In the genomic region with DNA sequence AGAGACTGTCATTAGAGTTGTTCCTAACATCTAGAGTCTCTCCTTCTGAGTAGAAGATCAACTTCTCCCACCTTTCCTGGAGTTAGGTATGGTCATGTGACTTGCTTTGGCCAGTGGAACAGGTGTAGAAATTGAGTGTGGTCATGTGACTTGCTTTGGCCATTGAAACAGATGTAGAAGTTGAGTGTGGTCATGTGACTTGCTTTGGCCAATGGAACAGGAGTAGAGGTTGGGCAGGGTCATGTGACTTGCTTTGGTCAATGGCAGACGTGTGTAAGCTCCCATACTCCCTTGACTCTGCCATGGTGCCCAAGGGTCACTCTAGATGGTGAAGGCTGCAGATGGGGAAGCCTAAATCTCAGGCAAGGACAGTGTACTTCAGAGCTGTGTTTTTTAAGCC, we compare ENCODE assay signal across 18 cellular contexts.
DNase-seq lines count a peak whose midpoint lies in the region; ATAC-seq, FAIRE-seq and TF ChIP-seq lines count a peak whose summit lies in the region.
"Had no signal": no experiment of that assay in that cellular context is flagged by ENCODE, and none has a peak within 500 bp of the region (broad histone marks: within the 10 kb centered on the region; RNA-seq: fewer than 3 reads in every experiment).

No MANE protein-coding gene starts in this region.

- in situ Hi-C loops in HepG2 (cut with HindIII; ENCODE audit: extremely low pct_ligation_motif_present, low pct_unique_long_range_greater_than_20kb): no loop called here

- H2AFZ ChIP-seq in HepG2 (ENCODE audit: low read length): no peak overlapping the region
- H2AFZ ChIP-seq in OCI-LY7 (ENCODE audit: low read length): peak overlapping the region; percentile 28; the same call in 1 of the 2 replicates
- H2AFZ ChIP-seq in H1 (ENCODE audit: low read length): no peak overlapping the region
- H2AFZ ChIP-seq: GM23338 had no signal

- H3K4me1 ChIP-seq in HepG2 (ENCODE audit: insufficient read depth, low read length) (no peaks in the 10 kb centered on the region), right lobe of liver (no peaks in the 10 kb centered on the region), OCI-LY7 (ENCODE audit: insufficient read depth, low read length, poor library complexity, severe bottlenecking) (no peaks in the 10 kb centered on the region), H1 (replicated peaks in 1 of 4; ENCODE audit: control insufficient read depth in 3 of 4, insufficient read depth in 4 of 4, low read length in 3 of 4) (no peaks in the 10 kb centered on the region; a peak in 1 of 7 replicates), esophagus squamous epithelium (no peaks in the 10 kb centered on the region)

- no peaks in the 10 kb centered on the region for H3K23me2 ChIP-seq in H1 (ENCODE audit: low read depth, low read length)

- no peak overlapping the region for H3K14ac ChIP-seq in H1 (ENCODE audit: insufficient read length)

- H3K79me2 ChIP-seq in HepG2 (ENCODE audit: insufficient read depth, low read length) (no peaks in the 10 kb centered on the region), OCI-LY7 (ENCODE audit: insufficient read depth, low read depth, low read length) (no peaks in the 10 kb centered on the region), H1 (ENCODE audit: control insufficient read depth in 1 of 2, insufficient read depth in 2 of 2, low read length in 2 of 2) (no peaks in the 10 kb centered on the region)

- no peaks in the 10 kb centered on the region for H3K9me2 ChIP-seq in OCI-LY7 (ENCODE audit: insufficient read depth, low read length)

- no peak overlapping the region for H3K4me3 ChIP-seq in HepG2 (replicated peaks in 1 of 3; ENCODE audit: insufficient read depth in 1 of 3, low read depth in 2 of 3, low read length in 3 of 3)
- no peak overlapping the region for H3K4me3 ChIP-seq in right lobe of liver
- no peak overlapping the region for H3K4me3 ChIP-seq in OCI-LY7 (ENCODE audit: low read depth, low read length, poor library complexity, severe bottlenecking)
- no peak overlapping the region for H3K4me3 ChIP-seq in H1 (ENCODE audit: extremely low read depth in 1 of 4, insufficient read depth in 2 of 4, low read depth in 3 of 4, low read length in 4 of 4)
- no peak overlapping the region for H3K4me3 ChIP-seq in esophagus squamous epithelium
- H3K4me3 ChIP-seq: GM23338 had no signal

- no peak overlapping the region for H2BK12ac ChIP-seq in H1 (ENCODE audit: low read depth, low read length)

- 0% methylated on average over 1 of the region's 1 CpG for WGBS in HepG2 (ENCODE audit: low lambda C conversion rate)
- 17% methylated on average over 1 of the region's 1 CpG for WGBS in right lobe of liver (ENCODE audit: insufficient coverage, low coverage, low lambda C conversion rate, missing lambda C conversion rate)
- WGBS in H1 (ENCODE audit: extremely low coverage in 1 of 2, insufficient coverage in 1 of 2, insufficient read length in 1 of 2, insufficient replicate concordance in 2 of 2, low coverage in 1 of 2, low lambda C conversion rate in 2 of 2, missing lambda C conversion rate in 1 of 2), 2 experiments: 100% methylated on average over 1 of the region's 1 CpG; no CpG with 5 or more reads in 1 of the 2 experiments
- 64 to 90% methylated on average over 1 of the region's 1 CpG for WGBS in esophagus squamous epithelium, 2 donors

- H3K4me2 ChIP-seq in HepG2 (ENCODE audit: low read depth, low read length): no peak overlapping the region
- H3K4me2 ChIP-seq in OCI-LY7 (ENCODE audit: low read length): no peak overlapping the region
- no peak overlapping the region for H3K4me2 ChIP-seq in H1 (ENCODE audit: insufficient read depth in 1 of 2, low read depth in 2 of 2, low read length in 2 of 2)
- H3K4me2 ChIP-seq: GM23338 had no signal

- H2AK5ac ChIP-seq in H1 (ENCODE audit: low read depth, low read length): 0 out of 2 replicates have a peak overlapping the region, but pooled peaks have one; percentile 30

- no peak for TF ChIP-seq RAD21 in HepG2 (CRISPR knock-in tag; IDR thresholded peaks at IDR 0.05)
- no peak for TF ChIP-seq RAD21 in H1 (IDR thresholded peaks at IDR 0.05 in 1 of 2, conservative IDR thresholded peaks at IDR 0.05 in 1 of 2; ENCODE audit: low read depth in 2 of 2, low read length in 2 of 2)

- H3K4ac ChIP-seq in H1 (replicated peaks; ENCODE audit: insufficient read length, low read depth, low read length): no peak overlapping the region

- no peak overlapping the region for H3K9ac ChIP-seq in HepG2 (ENCODE audit: insufficient read depth, low read depth, low read length)
- no peak overlapping the region for H3K9ac ChIP-seq in H1 (replicated peaks in 1 of 4; ENCODE audit: extremely low read depth in 1 of 4, low read depth in 3 of 4, low read length in 3 of 4)

- H3K36me3 ChIP-seq in HepG2 (replicated peaks in 1 of 2; ENCODE audit: control insufficient read depth in 1 of 2, insufficient read depth in 2 of 2, low read length in 2 of 2) (no peaks in the 10 kb centered on the region), right lobe of liver (no peaks in the 10 kb centered on the region), OCI-LY7 (ENCODE audit: insufficient read depth, low read length) (no peaks in the 10 kb centered on the region), H1 (ENCODE audit: control insufficient read depth in 2 of 4, insufficient read depth in 4 of 4, low read length in 3 of 4) (no peaks in the 10 kb centered on the region), esophagus squamous epithelium (no peaks in the 10 kb centered on the region)

- H3K18ac ChIP-seq in H1 (ENCODE audit: extremely low read depth, low read length): no peak overlapping the region

- no peak overlapping the region for H3K23ac ChIP-seq in H1 (ENCODE audit: insufficient read length)

- TF ChIP-seq EP300 in HepG2 (IDR thresholded peaks at IDR 0.05; ENCODE audit: low read depth in 2 of 2, low read length in 2 of 2): no peak
- no peak for TF ChIP-seq EP300 in HepG2 (CRISPR knock-in tag; IDR thresholded peaks at IDR 0.05; ENCODE audit: borderline replicate concordance)
- no peak for TF ChIP-seq EP300 in H1 (IDR thresholded peaks at IDR 0.05; ENCODE audit: borderline replicate concordance in 1 of 2, low read depth in 2 of 2, low read length in 2 of 2)

- H3K27me3 ChIP-seq in HepG2 (ENCODE audit: control insufficient read depth in 1 of 2, insufficient read depth in 2 of 2, low read length in 2 of 2) (peaks cover 0 to 35% of the 10 kb centered on the region in 2 experiments; a peak in 3 of 5 replicates), right lobe of liver (no peaks in the 10 kb centered on the region), H1 (replicated peaks in 1 of 4; ENCODE audit: control insufficient read depth in 3 of 4, extremely low read depth in 1 of 4, insufficient read depth in 3 of 4, low read length in 3 of 4) (peaks cover 0 to 2% (median 0%) of the 10 kb centered on the region in 4 experiments; a peak in 1 of 7 replicates), esophagus squamous epithelium (peaks cover 0 to 60% (median 0%) of the 10 kb centered on the region in 4 donors)

- no peak for ATAC-seq in HepG2
- ATAC-seq in right lobe of liver: no peak
- ATAC-seq: GM23338 had no signal

- no peaks in the 10 kb centered on the region; the same call in 1 of the 2 replicates for H3K79me1 ChIP-seq in H1 (ENCODE audit: low read depth, low read length)

- POLR2A ChIA-PET in HepG2 (lab: Yijun Ruan, JAX): no interaction called here
- POLR2A ChIA-PET in OCI-LY7 (lab: Charles Lee): no interaction called here
- POLR2A ChIA-PET in H1 (lab: Charles Lee; ENCODE audit: partially characterized antibody): no interaction called here

- BruUV-seq in HepG2 (replicated peaks; lab: Mats Ljungman, UMichigan) (no TSS peak), OCI-LY7 (replicated peaks; lab: Mats Ljungman, UMichigan) (no TSS peak)

- no peak overlapping the region for H2BK20ac ChIP-seq in H1 (ENCODE audit: low read length)

- DNase-seq in HepG2 (ENCODE audit: low spot score) (no peak), right lobe of liver (no peak), OCI-LY7 (ENCODE audit: low spot score) (peak; percentile 7), H1 (ENCODE audit: low read depth in 1 of 2, low spot score in 2 of 2) (no peak), esophagus squamous epithelium (lab: John Stamatoyannopoulos, UW) (no peak), MV-4-11 (lab: John Stamatoyannopoulos, UW) (no peak)
- DNase-seq in effector CD8-positive, alpha-beta T cell (lab: John Stamatoyannopoulos, UW): no peak
- DNase-seq: 8988T; ACHN; C1 segment of cervical spinal cord; Calu3; CD4-positive, alpha-beta T cell; DMS 273 treated with DMSO at 0.1 percent for 48 hours; H9; HFFc6 had no signal

- 0 out of 2 replicates have a peak overlapping the region, but pooled peaks have one; percentile 18 for H2BK15ac ChIP-seq in H1 (ENCODE audit: low read length)

- H4K91ac ChIP-seq in H1 (replicated peaks; ENCODE audit: insufficient read length, low read length): no peak overlapping the region

- TF ChIP-seq CTCF in HepG2 (CRISPR knock-in tag; IDR thresholded peaks at IDR 0.05): no peak
- TF ChIP-seq CTCF in right lobe of liver (IDR thresholded peaks at IDR 0.05): no peak
- TF ChIP-seq CTCF in OCI-LY7 (conservative IDR thresholded peaks at IDR 0.05; ENCODE audit: low read length): no peak
- no peak for TF ChIP-seq CTCF in H1 (IDR thresholded peaks at IDR 0.05; ENCODE audit: control extremely low read depth in 1 of 3, insufficient read depth in 1 of 3, low read depth in 1 of 3, low read length in 3 of 3)
- TF ChIP-seq CTCF in esophagus squamous epithelium (IDR thresholded peaks at IDR 0.05): no peak

- no peak overlapping the region for H4K8ac ChIP-seq in H1 (ENCODE audit: extremely low read depth, insufficient read depth, low read length)

- H4K20me1 ChIP-seq in HepG2 (ENCODE audit: insufficient read depth, low read length) (no peaks in the 10 kb centered on the region), OCI-LY7 (ENCODE audit: insufficient read depth, low read length) (no peaks in the 10 kb centered on the region), H1 (replicated peaks in 1 of 2; ENCODE audit: control insufficient read depth in 1 of 2, insufficient read depth in 2 of 2, low read length in 2 of 2) (no peaks in the 10 kb centered on the region)

- H3K56ac ChIP-seq in H1 (replicated peaks; ENCODE audit: insufficient read length, low read depth, low read length): no peak overlapping the region

- no peaks in the 10 kb centered on the region for H3K9me3 ChIP-seq in HepG2 (ENCODE audit: low read length)
- H3K9me3 ChIP-seq in right lobe of liver: no peaks in the 10 kb centered on the region
- H3K9me3 ChIP-seq in OCI-LY7 (ENCODE audit: low read length): no peaks in the 10 kb centered on the region
- no peaks in the 10 kb centered on the region for H3K9me3 ChIP-seq in H1 (ENCODE audit: insufficient read depth in 2 of 2, low read depth in 1 of 2, low read length in 1 of 2)
- no peaks in the 10 kb centered on the region for H3K9me3 ChIP-seq in esophagus squamous epithelium

- H3K27ac ChIP-seq in HepG2 (ENCODE audit: extremely low read length, insufficient read depth, low read length): no peak overlapping the region
- no peak overlapping the region for H3K27ac ChIP-seq in right lobe of liver
- no peak overlapping the region for H3K27ac ChIP-seq in OCI-LY7 (ENCODE audit: low read depth, low read length, poor library complexity, severe bottlenecking)
- H3K27ac ChIP-seq in H1 (ENCODE audit: low read depth, low read length): no peak overlapping the region
- no peak overlapping the region for H3K27ac ChIP-seq in esophagus squamous epithelium

- FAIRE-seq in HepG2 (lab: Jason Lieb, UNC): no peak
- no peak for FAIRE-seq in H1 (lab: Jason Lieb, UNC)
- FAIRE-seq: GM18507, HTR-8/SVneo had no signal

- no peak overlapping the region for H2BK5ac ChIP-seq in H1 (ENCODE audit: low read depth, low read length)

- H4K5ac ChIP-seq in H1 (ENCODE audit: insufficient read length, low read depth, low read length): no peak overlapping the region

- CTCF ChIA-PET in HepG2 (lab: Yijun Ruan, JAX; ENCODE audit: low intra/inter-chr PET ratio, low total read pairs) (no interaction called here), OCI-LY7 (lab: Charles Lee; ENCODE audit: unreplicated experiment) (no interaction called here), H1 (lab: Charles Lee; ENCODE audit: partially characterized antibody) (interaction anchor here (0.9 to 1.6 kb wide), 2 partner anchors 59 to 176 kb away, joined by 3 to 5 read pairs; no protein-coding TSS in a partner anchor)

- no peak overlapping the region for H2BK120ac ChIP-seq in H1 (replicated peaks; ENCODE audit: low read depth, low read length)

- intact Hi-C loops in HepG2 (cut with micrococcal nuclease; ENCODE audit: unreplicated experiment): no loop called here
- intact Hi-C loops in right lobe of liver (cut with DNase I): no loop called here
- intact Hi-C loops in OCI-LY7 (cut with micrococcal nuclease; ENCODE audit: unreplicated experiment): no loop called here
- intact Hi-C loops in esophagus squamous epithelium (cut with DNase I): no loop called here

- TF ChIP-seq POLR2A in HepG2 (IDR thresholded peaks at IDR 0.05; ENCODE audit: insufficient read depth in 1 of 2, low read depth in 2 of 2, low read length in 2 of 2) (no peak), right lobe of liver (IDR thresholded peaks at IDR 0.05) (no peak), H1 (IDR thresholded peaks at IDR 0.05; ENCODE audit: control extremely low read depth in 1 of 2, low read depth in 2 of 2, low read length in 2 of 2) (no peak), esophagus squamous epithelium (IDR thresholded peaks at IDR 0.05) (no peak)
